In genomic region chr7:116930156-116930913, GRCh38 we compare ENCODE assay signal across 8 cellular contexts. TPM values are rescaled to one million over a fixed set of nuclear protein-coding genes. Genes with fewer than 3 reads are reported as not detected.
DNase-seq lines count a peak whose midpoint lies in the region; ATAC-seq and TF ChIP-seq lines count a peak whose summit lies in the region.

No MANE protein-coding gene starts in this region.

- H3K4me3 ChIP-seq in GM12875 (ENCODE audit: low read depth, low read length) (no peak overlapping the region), right atrium auricular region (no peak overlapping the region)

- H3K27ac ChIP-seq in right atrium auricular region: no peak overlapping the region

- no peaks in the 10 kb centered on the region for H3K36me3 ChIP-seq in right atrium auricular region

- intact Hi-C loops in sciatic nerve (cut with DNase I): no loop called here

- no peaks in the 10 kb centered on the region for H3K9me3 ChIP-seq in right atrium auricular region

- H3K27me3 ChIP-seq in right atrium auricular region: no peaks in the 10 kb centered on the region

- ATAC-seq in HG02759 (IDR thresholded peaks at IDR 0.05; ENCODE audit: unreplicated experiment) (peak; percentile 83), sciatic nerve (peak; percentile 87)

- DNase-seq in NCI-H1436 (lab: John Stamatoyannopoulos, UW) (peak; percentile 54), T-helper 1 cell (peak; percentile 45 to 76 (median 58)), amniotic stem cell (lab: John Stamatoyannopoulos, UW) (peak; percentile 43), right atrium auricular region (ENCODE audit: low spot score) (peak; percentile 93), sciatic nerve (ENCODE audit: low spot score) (peak; percentile 90), GF-D8 (lab: John Stamatoyannopoulos, UW) (no peak)

- TF ChIP-seq CTCF in GM12875 (IDR thresholded peaks at IDR 0.05; ENCODE audit: borderline replicate concordance, insufficient read depth, low read depth, low read length): peak; percentile 82
- peak; percentile 61 to 94 for TF ChIP-seq CTCF in right atrium auricular region (IDR thresholded peaks at IDR 0.05)

- H3K4me1 ChIP-seq in right atrium auricular region: peaks cover 0 to 5% of the 10 kb centered on the region in 2 donors

RNA-seq across cellular contexts. Expression of gene ST7, which starts 23.0 kb away (rescaled TPM):
- total RNA-seq in right atrium auricular region (10 to 100 TPM; 45.4 to 48.1 TPM), sciatic nerve (19.7 TPM)
